ENCODE assay signal across 11 cellular contexts in genomic region chr17:42985225-42985624, GRCh38. TPM values are rescaled to one million over a fixed set of nuclear protein-coding genes. Genes with fewer than 3 reads are reported as not detected.
DNase-seq lines count a peak whose midpoint lies in the region; ATAC-seq and TF ChIP-seq lines count a peak whose summit lies in the region.
"Had no signal": no experiment of that assay in that cellular context is flagged by ENCODE, and none has a peak within 500 bp of the region (broad histone marks: within the 10 kb centered on the region; RNA-seq: fewer than 3 reads in every experiment).

No MANE protein-coding gene starts in this region.

- DNase-seq in GM20000 (ENCODE audit: low spot score): peak; percentile 72
- peak; percentile 88 for DNase-seq in NB4 (ENCODE audit: low read depth)
- peak; percentile 76 for DNase-seq in germinal center (ENCODE audit: low spot score)
- no peak for DNase-seq in NCI-H748 treated with DMSO at 0.1 percent for 48 hours (lab: John Stamatoyannopoulos, UW)
- DNase-seq in activated effector memory CD4-positive, alpha-beta T cell treated with Interleukin-2 at 50 U/mL for 16 hours: no peak
- DNase-seq in nephron progenitor cell: no peak
- DNase-seq in heart right ventricle: no peak

- H3K27ac Mint-ChIP-seq in nephron progenitor cell: no peak overlapping the region

- peaks cover 52 to 76% (median 61%) of the 10 kb centered on the region in 10 experiments for H3K4me1 ChIP-seq in BLaER1 treated with 17β-estradiol and CSF1 and Interleukin-3, amounts not matched to agents 10 nM and 100 nM
- H3K4me1 ChIP-seq in heart right ventricle: peaks cover 2 to 45% (median 15%) of the 10 kb centered on the region in 9 donors

- peaks cover 50% of the 10 kb centered on the region for H3K36me3 Mint-ChIP-seq in nephron progenitor cell (ENCODE audit: low read depth)

- peaks cover 34 to 54% (median 47%) of the 10 kb centered on the region in 11 experiments for H3K36me3 ChIP-seq in BLaER1 treated with 17β-estradiol and CSF1 and Interleukin-3, amounts not matched to agents 10 nM and 100 nM
- peaks cover 0 to 79% (median 25%) of the 10 kb centered on the region in 9 donors for H3K36me3 ChIP-seq in heart right ventricle

- peak overlapping the region; percentile 62 to 96 (median 86) for H3K4me2 ChIP-seq in BLaER1 treated with 17β-estradiol and CSF1 and Interleukin-3, amounts not matched to agents 10 nM and 100 nM

- H3K4me1 Mint-ChIP-seq in nephron progenitor cell: peaks cover 21% of the 10 kb centered on the region

- H3K9ac ChIP-seq in BLaER1 treated with 17β-estradiol and CSF1 and Interleukin-3, amounts not matched to agents 10 nM and 100 nM: peak overlapping the region; percentile 18 to 69 (median 64); a peak in 20 of 22 replicates

- no peaks in the 10 kb centered on the region for H3K27me3 Mint-ChIP-seq in nephron progenitor cell (ENCODE audit: low read depth, poor library complexity)

- no peaks in the 10 kb centered on the region for H3K9me3 Mint-ChIP-seq in nephron progenitor cell

- no peaks in the 10 kb centered on the region for H3K27me3 ChIP-seq in BLaER1 treated with 17β-estradiol and CSF1 and Interleukin-3, amounts not matched to agents 10 nM and 100 nM
- H3K27me3 ChIP-seq in heart right ventricle: no peaks in the 10 kb centered on the region
- H3K27me3 ChIP-seq: gastroesophageal sphincter had no signal

- intact Hi-C loops in heart right ventricle (cut with DNase I): no loop called here

- TF ChIP-seq CTCF in GM20000 (IDR thresholded peaks at IDR 0.05; ENCODE audit: extremely low read depth, missing control alignments) (no peak), NB4 (IDR thresholded peaks at IDR 0.05; ENCODE audit: low read depth, low read length) (no peak), nephron progenitor cell (IDR thresholded peaks at IDR 0.05) (no peak), heart right ventricle (IDR thresholded peaks at IDR 0.05) (no peak)

- TF ChIP-seq POLR2A in NB4 (IDR thresholded peaks at IDR 0.05; ENCODE audit: extremely low read depth, insufficient read length): no peak

- peak overlapping the region in 8 of 10 experiments; percentile 12 to 49 (median 36); a peak in 11 of 20 replicates for H3K4me3 ChIP-seq in BLaER1 treated with 17β-estradiol and CSF1 and Interleukin-3, amounts not matched to agents 10 nM and 100 nM
- H3K4me3 ChIP-seq in NB4 (ENCODE audit: low read depth, low read length): no peak overlapping the region
- H3K4me3 ChIP-seq in heart right ventricle: peak overlapping the region in 1 of 10 donors; percentile 19
- H3K4me3 ChIP-seq: gastroesophageal sphincter, HAP-1 had no signal

- 0 to 83% methylated on average over 1 of the region's 1 CpG for WGBS in heart right ventricle, 2 donors

- peaks cover 0 to 20% (median 5%) of the 10 kb centered on the region in 11 experiments; a peak in 8 of 22 replicates for H4K20me1 ChIP-seq in BLaER1 treated with 17β-estradiol and CSF1 and Interleukin-3, amounts not matched to agents 10 nM and 100 nM

- no peaks in the 10 kb centered on the region for H3K9me3 ChIP-seq in BLaER1 treated with 17β-estradiol and CSF1 and Interleukin-3, amounts not matched to agents 10 nM and 100 nM (replicated peaks in 1 of 11)
- no peaks in the 10 kb centered on the region for H3K9me3 ChIP-seq in heart right ventricle
- H3K9me3 ChIP-seq: gastroesophageal sphincter, HAP-1 had no signal

- no peak for ATAC-seq in heart right ventricle
- ATAC-seq: gastroesophageal sphincter had no signal

- H3K27ac ChIP-seq in BLaER1 treated with 17β-estradiol and CSF1 and Interleukin-3, amounts not matched to agents 10 nM and 100 nM: peak overlapping the region; percentile 47 to 80 (median 76); a peak in 21 of 22 replicates
- peak overlapping the region in 2 of 10 donors; percentile 35 to 86 for H3K27ac ChIP-seq in heart right ventricle
- H3K27ac ChIP-seq: gastroesophageal sphincter had no signal

- no peak overlapping the region for H3K4me3 Mint-ChIP-seq in nephron progenitor cell

RNA-seq across cellular contexts. Expression of gene RUNDC1, which starts 4.9 kb away (rescaled TPM):
- 10 to 100 TPM in 9 of 10 donors, 1 to 10 TPM in 1; 7.5 to 21.0 (median 11.6) TPM for total RNA-seq in heart right ventricle
- 10 to 100 TPM in 1 of 2 donors, 1 to 10 TPM in 1; 5.6 to 10.2 TPM for polyA plus RNA-seq in heart right ventricle

RNA-seq across cellular contexts. Expression of gene PTGES3L, which starts 5.3 kb away (rescaled TPM):
- total RNA-seq in heart right ventricle: 10 to 100 TPM; 35.0 to 58.8 (median 40.5) TPM
- polyA plus RNA-seq in heart right ventricle: 10 to 100 TPM; 33.9 to 45.3 TPM
- total RNA-seq: mesenteric fat pad had no signal

RNA-seq across cellular contexts. Expression of gene RPL27, which starts 13.0 kb away (rescaled TPM):
- 100 to 1,000 TPM; 388 to 841 (median 519) TPM for total RNA-seq in heart right ventricle
- polyA plus RNA-seq in heart right ventricle: 1,000 to 10,000 TPM; 1,760 to 2,790 TPM

RNA-seq across cellular contexts. Expression of gene AARSD1, which starts 21.0 kb away (rescaled TPM):
- 10 to 100 TPM; 20.0 to 34.7 (median 28.9) TPM for total RNA-seq in heart right ventricle
- polyA plus RNA-seq in heart right ventricle: 100 to 1,000 TPM in 1 of 2 donors, 10 to 100 TPM in 1; 55.8 to 125 TPM

RNA-seq across cellular contexts. Expression of gene IFI35, which starts 21.4 kb away (rescaled TPM):
- 10 to 100 TPM in 6 of 10 donors, 1 to 10 TPM in 4; 7.0 to 61.6 (median 13.2) TPM for total RNA-seq in heart right ventricle
- 10 to 100 TPM; 13.0 to 26.0 TPM for polyA plus RNA-seq in heart right ventricle

Comparison
In these comparisons a context has a peak if more than half of its experiments do, and no peak if none do; other contexts are left out.
1. DNase-seq: peak in GM20000 (single experiment), NB4 (single experiment) and germinal center (single experiment); none in NCI-H748 treated with DMSO at 0.1 percent for 48 hours (single experiment), activated effector memory CD4-positive, alpha-beta T cell treated with Interleukin-2 at 50 U/mL for 16 hours (single experiment), nephron progenitor cell (single experiment) and heart right ventricle (0 of 2).